In the genomic region with DNA sequence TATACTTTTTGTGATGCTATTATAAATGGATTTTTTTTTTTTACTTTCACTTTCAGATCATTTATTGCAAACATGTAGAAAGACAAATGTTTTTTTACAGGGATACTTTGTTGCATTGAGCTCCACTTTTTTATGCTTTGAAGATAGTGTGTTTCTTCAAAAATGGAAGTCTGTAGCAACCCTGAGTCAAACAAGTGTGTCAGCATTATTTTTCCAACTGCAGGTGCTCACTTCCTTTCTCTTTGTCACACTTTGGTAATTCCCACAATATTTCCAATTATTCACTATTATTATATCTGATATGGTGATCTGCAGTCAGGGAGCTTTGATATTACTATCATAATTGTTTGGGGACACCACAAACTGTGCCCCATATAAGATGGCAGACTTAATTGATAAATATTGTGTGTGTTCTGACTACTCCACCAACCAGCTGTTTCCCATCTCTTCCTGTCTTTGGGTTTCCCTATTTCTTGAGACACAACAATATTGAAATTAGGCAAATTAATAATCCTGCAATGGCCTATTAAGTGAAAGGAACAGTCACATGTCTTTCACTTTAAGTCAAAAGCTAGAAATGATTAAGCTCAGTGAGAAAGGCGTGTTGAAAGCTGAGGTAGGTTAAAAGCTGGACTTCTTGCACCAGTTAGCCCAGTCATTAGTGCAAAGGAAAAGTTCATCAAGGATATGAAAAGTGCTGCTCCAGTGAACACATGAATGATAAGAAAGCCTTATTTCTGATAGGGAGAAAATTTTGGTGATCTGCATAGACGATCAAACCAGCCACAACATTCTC, we compare ENCODE assay signal across 25 cellular contexts.
"Had no signal": no experiment of that assay in that cellular context is flagged by ENCODE, and none has a peak within 500 bp of the region (broad histone marks: within the 10 kb centered on the region; RNA-seq: fewer than 3 reads in every experiment).

No MANE protein-coding gene starts in this region.

- H3K27me3 Mint-ChIP-seq: naive thymus-derived CD4-positive, alpha-beta T cell had no signal

- H3K4me3 ChIP-seq: coronary artery, psoas muscle, spleen, stomach, thoracic aorta had no signal

- H3K27me3 ChIP-seq: foreskin keratinocyte, neutrophil, spleen, stomach had no signal

- H3K27ac Mint-ChIP-seq: endodermal cell; naive thymus-derived CD4-positive, alpha-beta T cell had no signal

- H3K27ac ChIP-seq: coronary artery, foreskin keratinocyte, neutrophil, psoas muscle, spleen, stomach, thoracic aorta had no signal

- ATAC-seq: foreskin keratinocyte; naive thymus-derived CD4-positive, alpha-beta T cell; psoas muscle; sciatic nerve had no signal

- H3K36me3 ChIP-seq: neutrophil, spleen, stomach, thoracic aorta had no signal

- FAIRE-seq: endothelial cell of umbilical vein, islet of Langerhans, urothelium cell line had no signal

- H3K9me3 ChIP-seq: neutrophil, psoas muscle, thoracic aorta had no signal

- DNase-seq: effector CD4-positive, alpha-beta T cell; endodermal cell; erythroblast; foreskin keratinocyte; head of caudate nucleus; hypothalamus; kidney glomerular epithelial cell; naive thymus-derived CD4-positive, alpha-beta T cell; psoas muscle; retina; spleen; stimulated activated CD4-positive, alpha-beta T cell treated with anti-CD3 and anti-CD28 coated beads, Interleukin-15, amount 100 ng/mL, for 24 hours; stimulated activated CD4-positive, alpha-beta T cell treated with anti-CD3 and anti-CD28 coated beads, Interleukin-1b, Interleukin-23, amount 100 ng/mL, for 48 hours; stimulated activated CD4-positive, alpha-beta T cell treated with anti-CD3 and anti-CD28 coated beads, Interleukin-4, amount 100 ng/mL, for 24 hours; stimulated activated naive CD4-positive, alpha-beta T cell; stomach; substantia nigra; trophoblast cell had no signal

- H3K4me3 Mint-ChIP-seq: endodermal cell; naive thymus-derived CD4-positive, alpha-beta T cell had no signal
